ENCODE assay signal across 8 cellular contexts in the genomic region with DNA sequence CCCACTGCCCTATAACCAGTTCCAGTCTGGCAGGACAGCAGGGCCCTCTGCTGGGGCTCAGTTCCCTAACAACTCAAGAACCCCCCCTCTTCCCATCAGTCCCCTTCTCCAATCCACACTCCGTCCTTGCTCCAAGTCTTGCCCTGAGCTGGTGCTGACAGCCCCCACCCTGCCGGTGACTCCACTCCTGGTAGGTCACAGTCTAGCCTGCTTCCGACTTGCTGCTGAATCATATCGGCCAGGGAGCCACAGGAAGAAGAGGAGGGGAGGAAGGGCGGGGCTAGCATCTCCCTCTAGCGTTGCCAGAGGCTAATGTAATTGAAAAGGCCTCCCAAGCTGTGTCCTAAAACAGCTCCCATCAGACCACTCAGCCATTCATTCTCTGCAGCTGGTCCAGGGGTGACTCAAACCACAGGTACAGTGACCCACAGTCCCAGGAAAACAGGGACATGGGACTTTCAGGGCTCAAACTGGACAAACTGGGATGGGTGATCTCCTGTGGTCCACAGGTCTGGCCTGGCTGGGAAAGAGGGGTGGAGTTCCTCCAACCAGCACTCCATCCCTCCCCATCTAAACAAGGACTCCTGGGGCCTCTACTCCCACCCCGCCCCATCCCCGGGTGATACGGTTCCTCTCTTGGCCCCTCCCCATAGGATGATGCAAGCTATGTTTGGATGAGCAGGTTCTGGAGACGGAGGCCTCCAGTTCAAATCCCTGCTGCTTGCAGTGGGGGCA.
A peak's percentile ranks its signal among the peaks of the same experiment; 100 is the strongest.
DNase-seq lines count a peak whose midpoint lies in the region; ATAC-seq lines count a peak whose summit lies in the region.

No MANE protein-coding gene starts in this region.

- peak; percentile 68 for DNase-seq in NCI-H146 (lab: John Stamatoyannopoulos, UW)
- DNase-seq in NCI-H146 treated with DMSO at 0.1 percent for 48 hours (lab: John Stamatoyannopoulos, UW; ENCODE audit: unreplicated experiment) = no peak
- DNase-seq in SHP77 (lab: John Stamatoyannopoulos, UW) = peak; percentile 24 to 62
- peak; percentile 67 for DNase-seq in activated effector memory CD4-positive, alpha-beta T cell treated with Interleukin-2 at 50 U/mL for 16 hours
- peak; percentile 73 for DNase-seq in Right ventricle myocardium superior
- DNase-seq in smooth muscle cell of the brain vasculature (ENCODE audit: low read depth, low spot score) = peak; percentile 33

- peak; percentile 45 for ATAC-seq in HG02981 (IDR thresholded peaks at IDR 0.05; ENCODE audit: unreplicated experiment)
- peak; percentile 72 for ATAC-seq in Right ventricle myocardium superior (ENCODE audit: poor library complexity)
- ATAC-seq in GM19467 (IDR thresholded peaks at IDR 0.05; ENCODE audit: unreplicated experiment) = no peak

- intact Hi-C loops in Right ventricle myocardium superior (cut with DNase I) = no loop called here
